Comparison of ENCODE assay signal across 7 cellular contexts in genomic region chr14:20490563-20490962, GRCh38. TPM values are rescaled to one million over a fixed set of nuclear protein-coding genes. Genes with fewer than 3 reads are reported as not detected.
DNase-seq lines count a peak whose midpoint lies in the region; ATAC-seq and TF ChIP-seq lines count a peak whose summit lies in the region.
"Had no signal": no experiment of that assay in that cellular context is flagged by ENCODE, and none has a peak within 500 bp of the region (broad histone marks: within the 10 kb centered on the region; RNA-seq: fewer than 3 reads in every experiment).

No MANE protein-coding gene starts in this region.

- no peaks in the 10 kb centered on the region for H3K36me3 ChIP-seq in naive thymus-derived CD4-positive, alpha-beta T cell (ENCODE audit: control insufficient read depth in 2 of 3, insufficient read depth in 3 of 3, low read length in 3 of 3)
- H3K36me3 ChIP-seq: tibial nerve had no signal

- no peak overlapping the region for H3K4me3 ChIP-seq in naive thymus-derived CD4-positive, alpha-beta T cell (ENCODE audit: low read length)
- H3K4me3 ChIP-seq: tibial nerve had no signal

- H3K27ac Mint-ChIP-seq in naive thymus-derived CD4-positive, alpha-beta T cell = peak overlapping the region; percentile 71 to 93 (median 88)
- H3K27ac Mint-ChIP-seq in Calu3 (ENCODE audit: unreplicated experiment) = no peak overlapping the region
- H3K27ac Mint-ChIP-seq: mesothelial cell of epicardium had no signal

- H3K27ac ChIP-seq in naive thymus-derived CD4-positive, alpha-beta T cell (ENCODE audit: low read depth, low read length) = peak overlapping the region; percentile 46
- H3K27ac ChIP-seq: tibial nerve had no signal

- CTCF ChIA-PET in naive thymus-derived CD4-positive, alpha-beta T cell (lab: Charles Lee) = no interaction called here
- CTCF ChIA-PET in Calu3 (lab: Charles Lee) = no interaction called here

- BruUV-seq in Calu3 (replicated peaks; lab: Mats Ljungman, UMichigan) = no TSS peak

- H3K36me3 Mint-ChIP-seq in activated T-cell treated with anti-CD3 and anti-CD28 coated beads, Interleukin-2, amount 50 U/mL, for 4 hours (ENCODE audit: insufficient read depth) = peaks cover 1% of the 10 kb centered on the region
- peaks cover 0 to 3% (median 0%) of the 10 kb centered on the region in 5 donors for H3K36me3 Mint-ChIP-seq in naive thymus-derived CD4-positive, alpha-beta T cell
- no peaks in the 10 kb centered on the region for H3K36me3 Mint-ChIP-seq in Calu3 (ENCODE audit: insufficient read depth, unreplicated experiment)
- H3K36me3 Mint-ChIP-seq: mesothelial cell of epicardium had no signal

- peaks cover 37 to 51% of the 10 kb centered on the region in 2 donors for H3K4me1 ChIP-seq in naive thymus-derived CD4-positive, alpha-beta T cell (ENCODE audit: control insufficient read depth in 2 of 2, insufficient read depth in 2 of 2, low read length in 2 of 2)

- no peaks in the 10 kb centered on the region for H3K27me3 ChIP-seq in naive thymus-derived CD4-positive, alpha-beta T cell (ENCODE audit: control insufficient read depth in 2 of 2, insufficient read depth in 2 of 2, low read length in 2 of 2)
- H3K27me3 ChIP-seq: tibial nerve had no signal

- peak overlapping the region; percentile 46 for H3K4me3 Mint-ChIP-seq in activated T-cell treated with anti-CD3 and anti-CD28 coated beads, Interleukin-2, amount 50 U/mL, for 4 hours
- peak overlapping the region; percentile 25 to 93 (median 66) for H3K4me3 Mint-ChIP-seq in naive thymus-derived CD4-positive, alpha-beta T cell
- no peak overlapping the region for H3K4me3 Mint-ChIP-seq in Calu3 (ENCODE audit: low read depth, unreplicated experiment)
- H3K4me3 Mint-ChIP-seq: mesothelial cell of epicardium had no signal

- ATAC-seq in activated T-cell treated with anti-CD3 and anti-CD28 coated beads, Interleukin-2, amount 50 U/mL, for 4 hours = no peak
- ATAC-seq in naive thymus-derived CD4-positive, alpha-beta T cell = no peak

- peaks cover 74% of the 10 kb centered on the region for H3K4me1 Mint-ChIP-seq in activated T-cell treated with anti-CD3 and anti-CD28 coated beads, Interleukin-2, amount 50 U/mL, for 4 hours (ENCODE audit: low read depth)
- peaks cover 49 to 90% (median 77%) of the 10 kb centered on the region in 7 donors for H3K4me1 Mint-ChIP-seq in naive thymus-derived CD4-positive, alpha-beta T cell
- peaks cover 28% of the 10 kb centered on the region for H3K4me1 Mint-ChIP-seq in Calu3 (ENCODE audit: low read depth, unreplicated experiment)

- intact Hi-C loops in naive thymus-derived CD4-positive, alpha-beta T cell (cut with micrococcal nuclease) = no loop called here
- intact Hi-C loops in Calu3 (cut with micrococcal nuclease; ENCODE audit: unreplicated experiment) = no loop called here

- no peak for DNase-seq in activated T-cell treated with anti-CD3 and anti-CD28 coated beads, Interleukin-2, amount 50 U/mL, for 4 hours
- no peak for DNase-seq in activated T-cell treated with anti-CD3 and anti-CD28 coated beads, Interleukin-2, amount 50 U/mL, for 1 hour
- no peak for DNase-seq in naive thymus-derived CD4-positive, alpha-beta T cell
- no peak for DNase-seq in Calu3

- H3K27me3 Mint-ChIP-seq in activated T-cell treated with anti-CD3 and anti-CD28 coated beads, Interleukin-2, amount 50 U/mL, for 4 hours (ENCODE audit: low read depth) = no peaks in the 10 kb centered on the region
- H3K27me3 Mint-ChIP-seq in naive thymus-derived CD4-positive, alpha-beta T cell = no peaks in the 10 kb centered on the region
- no peaks in the 10 kb centered on the region for H3K27me3 Mint-ChIP-seq in Calu3 (ENCODE audit: unreplicated experiment)

- POLR2A ChIA-PET in naive thymus-derived CD4-positive, alpha-beta T cell (lab: Charles Lee) = interaction anchor here (0.5 to 4.9 kb wide), 10 partner anchors 10 to 303 kb away, joined by 3 to 36 read pairs (median 6); partner anchors contain the start of genes OSGEP, PARP2, PIP4P1 and PNP

- H3K9me3 Mint-ChIP-seq in activated T-cell treated with anti-CD3 and anti-CD28 coated beads, Interleukin-2, amount 50 U/mL, for 4 hours = peaks cover 3% of the 10 kb centered on the region
- H3K9me3 Mint-ChIP-seq in naive thymus-derived CD4-positive, alpha-beta T cell = peaks cover 0 to 2% (median 0%) of the 10 kb centered on the region in 11 donors
- peaks cover under 1% of the 10 kb centered on the region for H3K9me3 Mint-ChIP-seq in Calu3 (ENCODE audit: low read depth, unreplicated experiment)
- H3K9me3 Mint-ChIP-seq: mesothelial cell of epicardium had no signal

- no peaks in the 10 kb centered on the region for H3K9me3 ChIP-seq in naive thymus-derived CD4-positive, alpha-beta T cell (ENCODE audit: control insufficient read depth in 2 of 3, low read length in 3 of 3)
- H3K9me3 ChIP-seq: tibial nerve had no signal

- TF ChIP-seq CTCF in Calu3 (IDR thresholded peaks at IDR 0.05; ENCODE audit: unreplicated experiment) = no peak

RNA-seq across cellular contexts. Expression of gene RNASE10, which starts 14.8 kb away (rescaled TPM):
- total RNA-seq in activated T-cell treated with anti-CD3 and anti-CD28 coated beads, Interleukin-2, amount 50 U/mL, for 4 hours = under 1 TPM in 2 of 3 donors, not detected in 1; 0.16 to 0.30 TPM
- total RNA-seq in naive thymus-derived CD4-positive, alpha-beta T cell = 1 to 10 TPM in 1 of 5 experiments, under 1 TPM in 4; 0.63 to 1.1 (median 0.70) TPM
- polyA plus RNA-seq in naive thymus-derived CD4-positive, alpha-beta T cell = not detected
- total RNA-seq in Calu3 (2022) = 0.54 and 0.61 TPM in 2 replicates
- polyA plus RNA-seq: AG04450 had no signal

RNA-seq across cellular contexts. Expression of gene PNP, which starts 21.4 kb away (rescaled TPM):
- 100 to 1,000 TPM; 198 to 236 (median 221) TPM for total RNA-seq in activated T-cell treated with anti-CD3 and anti-CD28 coated beads, Interleukin-2, amount 50 U/mL, for 4 hours
- total RNA-seq in naive thymus-derived CD4-positive, alpha-beta T cell = 100 to 1,000 TPM in 2 of 5 experiments, 10 to 100 TPM in 3; 58.9 to 179 (median 83.0) TPM
- polyA plus RNA-seq in naive thymus-derived CD4-positive, alpha-beta T cell = 10 to 100 TPM; 35.6 to 59.6 TPM
- total RNA-seq in Calu3 (2022) = 81.3 and 94.9 TPM in 2 replicates

RNA-seq across cellular contexts. Expression of gene PIP4P1, which starts 29.3 kb away (rescaled TPM):
- total RNA-seq in activated T-cell treated with anti-CD3 and anti-CD28 coated beads, Interleukin-2, amount 50 U/mL, for 4 hours = 10 to 100 TPM; 33.6 to 43.4 (median 39.9) TPM
- total RNA-seq in naive thymus-derived CD4-positive, alpha-beta T cell = 10 to 100 TPM; 34.9 to 87.1 (median 74.2) TPM
- polyA plus RNA-seq in naive thymus-derived CD4-positive, alpha-beta T cell = 10 to 100 TPM; 20.7 to 38.5 TPM
- 27.0 and 33.8 TPM in 2 replicates for total RNA-seq in Calu3 (2022)

RNA-seq across cellular contexts. Expression of gene APEX1, which starts 35.5 kb away (rescaled TPM):
- total RNA-seq in activated T-cell treated with anti-CD3 and anti-CD28 coated beads, Interleukin-2, amount 50 U/mL, for 4 hours = 100 to 1,000 TPM; 265 to 309 (median 300) TPM
- total RNA-seq in naive thymus-derived CD4-positive, alpha-beta T cell = 100 to 1,000 TPM in 4 of 5 experiments, 10 to 100 TPM in 1; 97.4 to 159 (median 129) TPM
- polyA plus RNA-seq in naive thymus-derived CD4-positive, alpha-beta T cell = 100 to 1,000 TPM; 161 to 205 TPM
- total RNA-seq in Calu3 (2022) = 205 TPM in 2 replicates

RNA-seq across cellular contexts. Expression of gene OSGEP, which starts 36.0 kb away (rescaled TPM):
- 10 to 100 TPM; 73.4 to 86.5 (median 75.4) TPM for total RNA-seq in activated T-cell treated with anti-CD3 and anti-CD28 coated beads, Interleukin-2, amount 50 U/mL, for 4 hours
- total RNA-seq in naive thymus-derived CD4-positive, alpha-beta T cell = 10 to 100 TPM; 54.2 to 77.2 (median 69.1) TPM
- 10 to 100 TPM; 30.8 to 42.9 TPM for polyA plus RNA-seq in naive thymus-derived CD4-positive, alpha-beta T cell
- 46.2 and 54.3 TPM in 2 replicates for total RNA-seq in Calu3 (2022)
